1 cellular context compared by ENCODE assay signal in genomic region chr3:129413687-129414506, GRCh38.
A peak's percentile ranks its signal among the peaks of the same experiment; 100 is the strongest.
TF ChIP-seq lines count a peak whose summit lies in the region.

No MANE protein-coding gene starts in this region.

TF ChIP-seq in HepG2, 621 proteins besides CTCF, POLR2A, EP300 and RAD21 (continued from another document):
- TF ChIP-seq, protein P1, sequence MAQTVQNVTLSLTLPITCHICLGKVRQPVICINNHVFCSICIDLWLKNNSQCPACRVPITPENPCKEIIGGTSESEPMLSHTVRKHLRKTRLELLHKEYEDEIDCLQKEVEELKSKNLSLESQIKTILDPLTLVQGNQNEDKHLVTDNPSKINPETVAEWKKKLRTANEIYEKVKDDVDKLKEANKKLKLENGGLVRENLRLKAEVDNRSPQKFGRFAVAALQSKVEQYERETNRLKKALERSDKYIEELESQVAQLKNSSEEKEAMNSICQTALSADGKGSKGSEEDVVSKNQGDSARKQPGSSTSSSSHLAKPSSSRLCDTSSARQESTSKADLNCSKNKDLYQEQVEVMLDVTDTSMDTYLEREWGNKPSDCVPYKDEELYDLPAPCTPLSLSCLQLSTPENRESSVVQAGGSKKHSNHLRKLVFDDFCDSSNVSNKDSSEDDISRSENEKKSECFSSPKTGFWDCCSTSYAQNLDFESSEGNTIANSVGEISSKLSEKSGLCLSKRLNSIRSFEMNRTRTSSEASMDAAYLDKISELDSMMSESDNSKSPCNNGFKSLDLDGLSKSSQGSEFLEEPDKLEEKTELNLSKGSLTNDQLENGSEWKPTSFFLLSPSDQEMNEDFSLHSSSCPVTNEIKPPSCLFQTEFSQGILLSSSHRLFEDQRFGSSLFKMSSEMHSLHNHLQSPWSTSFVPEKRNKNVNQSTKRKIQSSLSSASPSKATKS (CRISPR knock-in tag; IDR thresholded peaks at IDR 0.05) = no peak
- TF ChIP-seq ZBTB1 (CRISPR knock-in tag; IDR thresholded peaks at IDR 0.05; ENCODE audit: borderline replicate concordance) = no peak
- no peak for TF ChIP-seq JUND (CRISPR knock-in tag; IDR thresholded peaks at IDR 0.05)
- no peak for TF ChIP-seq KLF13 (CRISPR knock-in tag; IDR thresholded peaks at IDR 0.05)
- peak; percentile 41; the same call in 1 of the 2 replicates for TF ChIP-seq SKIL (CRISPR knock-in tag; IDR thresholded peaks at IDR 0.05; ENCODE audit: borderline replicate concordance)
- TF ChIP-seq KDM1A (CRISPR knock-in tag; IDR thresholded peaks at IDR 0.05) = 0 out of 2 replicates have a peak, but pooled peaks have one; percentile 9
- peak; percentile 70; the same call in 1 of the 2 replicates for TF ChIP-seq LCORL (IDR thresholded peaks at IDR 0.05)
- peak; percentile 59; the same call in 1 of the 2 replicates for TF ChIP-seq LCORL (CRISPR knock-in tag; IDR thresholded peaks at IDR 0.05)
- no peak for TF ChIP-seq ZKSCAN1 (IDR thresholded peaks at IDR 0.05; ENCODE audit: low read length)
- TF ChIP-seq ZNF777 (CRISPR knock-in tag; IDR thresholded peaks at IDR 0.05) = no peak
- TF ChIP-seq ZNF496 (CRISPR knock-in tag; IDR thresholded peaks at IDR 0.05; ENCODE audit: insufficient replicate concordance) = no peak
- no peak for TF ChIP-seq ZNF781 (CRISPR knock-in tag; IDR thresholded peaks at IDR 0.05; ENCODE audit: borderline replicate concordance, not compliant biosample characterization)
- no peak for TF ChIP-seq PAF1 (CRISPR knock-in tag; IDR thresholded peaks at IDR 0.05)
- no peak for TF ChIP-seq WIZ (CRISPR knock-in tag; IDR thresholded peaks at IDR 0.05)
TF ChIP-seq in HepG2: peak in this region for 66.
